Comparison of ENCODE assay signal across 9 cellular contexts in genomic region chr1:27032119-27032461, GRCh38. TPM values are rescaled to one million over a fixed set of nuclear protein-coding genes. Genes with fewer than 3 reads are reported as not detected.
DNase-seq lines count a peak whose midpoint lies in the region; ATAC-seq and TF ChIP-seq lines count a peak whose summit lies in the region.
"Had no signal": no experiment of that assay in that cellular context is flagged by ENCODE, and none has a peak within 500 bp of the region (broad histone marks: within the 10 kb centered on the region; RNA-seq: fewer than 3 reads in every experiment).

No MANE protein-coding gene starts in this region.

- peak overlapping the region; percentile 30 for H3K4me3 ChIP-seq in HUES64 (ENCODE audit: low read length)
- no peak overlapping the region for H3K4me3 ChIP-seq in lung
- peak overlapping the region in 4 of 5 donors; percentile 6 to 64 (median 54) for H3K4me3 ChIP-seq in subcutaneous abdominal adipose tissue (ENCODE audit: low read depth in 1 of 5, low read length in 5 of 5)

- H3K9me3 ChIP-seq in HUES64 (ENCODE audit: insufficient read depth, low read depth, low read length) (no peaks in the 10 kb centered on the region), lung (ENCODE audit: control insufficient read depth in 2 of 2, insufficient read depth in 1 of 2, low read length in 1 of 2) (no peaks in the 10 kb centered on the region), subcutaneous abdominal adipose tissue (ENCODE audit: control insufficient read depth in 5 of 5, low read length in 5 of 5) (no peaks in the 10 kb centered on the region)

- peaks cover 38% of the 10 kb centered on the region for H3K4me1 Mint-ChIP-seq in dendritic cell treated with granulocyte-macrophage colony-stimulating factor and Interleukin-4, amounts not matched to agents 40 ng/mL and 50 ng/mL, for 4 days (ENCODE audit: low read depth)
- H3K4me1 Mint-ChIP-seq in T-cell, result peaks cover 0 to 4% (median 2%) of the 10 kb centered on the region in 3 donors

- POLR2A ChIA-PET in T-cell (lab: Charles Lee), result no interaction called here

- DNase-seq in lung (ENCODE audit: low spot score) (no peak), T-cell (no peak), medulla oblongata (ENCODE audit: extremely low spot score) (no peak), pons (ENCODE audit: low spot score) (no peak)
- DNase-seq: T-helper 2 cell had no signal

- H3K27me3 ChIP-seq in HUES64 (ENCODE audit: insufficient read depth, low read length), result no peaks in the 10 kb centered on the region
- H3K27me3 ChIP-seq in lung (ENCODE audit: control insufficient read depth, insufficient read depth), result no peaks in the 10 kb centered on the region
- H3K27me3 ChIP-seq in subcutaneous abdominal adipose tissue (ENCODE audit: control insufficient read depth in 5 of 5, insufficient read depth in 4 of 5, low read length in 5 of 5), result peaks cover 0 to 6% (median 0%) of the 10 kb centered on the region in 5 donors

- no peaks in the 10 kb centered on the region for H3K36me3 Mint-ChIP-seq in dendritic cell treated with granulocyte-macrophage colony-stimulating factor and Interleukin-4, amounts not matched to agents 40 ng/mL and 50 ng/mL, for 4 days (ENCODE audit: low read depth)
- H3K36me3 Mint-ChIP-seq in T-cell, result no peaks in the 10 kb centered on the region

- WGBS in HUES64, result 89% methylated on average over 2 of the region's 2 CpGs
- WGBS in lung, 2 donors, result 78 to 80% methylated on average over 2 of the region's 2 CpGs

- peak overlapping the region; percentile 86; the same call in 1 of the 2 replicates for H3K27ac ChIP-seq in HUES64 (ENCODE audit: low read depth, low read length)
- H3K27ac ChIP-seq in lung (ENCODE audit: low read depth in 1 of 2, low read length in 1 of 2), result peak overlapping the region; percentile 37 to 90
- H3K27ac ChIP-seq in subcutaneous abdominal adipose tissue (ENCODE audit: low read depth, low read length), result no peak overlapping the region

- peak overlapping the region; percentile 40 for H3K4me3 Mint-ChIP-seq in dendritic cell treated with granulocyte-macrophage colony-stimulating factor and Interleukin-4, amounts not matched to agents 40 ng/mL and 50 ng/mL, for 4 days
- H3K4me3 Mint-ChIP-seq in T-cell, result no peak overlapping the region

- no peaks in the 10 kb centered on the region for H3K9me3 Mint-ChIP-seq in dendritic cell treated with granulocyte-macrophage colony-stimulating factor and Interleukin-4, amounts not matched to agents 40 ng/mL and 50 ng/mL, for 4 days
- no peaks in the 10 kb centered on the region for H3K9me3 Mint-ChIP-seq in T-cell

- H3K36me3 ChIP-seq in HUES64 (ENCODE audit: insufficient read depth, low read length) (no peaks in the 10 kb centered on the region), lung (ENCODE audit: control insufficient read depth in 2 of 2, insufficient read depth in 2 of 2, low read length in 2 of 2) (no peaks in the 10 kb centered on the region), subcutaneous abdominal adipose tissue (ENCODE audit: control insufficient read depth in 5 of 5, insufficient read depth in 5 of 5, low read length in 5 of 5) (no peaks in the 10 kb centered on the region)

- TF ChIP-seq CTCF in lung (IDR thresholded peaks at IDR 0.05; ENCODE audit: control extremely low read depth, extremely low read depth), result no peak

- H3K27me3 Mint-ChIP-seq in dendritic cell treated with granulocyte-macrophage colony-stimulating factor and Interleukin-4, amounts not matched to agents 40 ng/mL and 50 ng/mL, for 4 days, result peaks cover 13% of the 10 kb centered on the region
- peaks cover 7% of the 10 kb centered on the region in 2 donors for H3K27me3 Mint-ChIP-seq in T-cell

- H3K4me1 ChIP-seq in HUES64 (ENCODE audit: insufficient read depth, low read length), result peaks cover 22% of the 10 kb centered on the region
- peaks cover 0 to 7% of the 10 kb centered on the region in 2 donors for H3K4me1 ChIP-seq in lung (ENCODE audit: control insufficient read depth in 2 of 2, insufficient read depth in 2 of 2, low read length in 2 of 2)
- H3K4me1 ChIP-seq in subcutaneous abdominal adipose tissue (ENCODE audit: control insufficient read depth in 5 of 5, insufficient read depth in 5 of 5, low read length in 5 of 5), result peaks cover 4 to 18% (median 10%) of the 10 kb centered on the region in 5 donors

- ATAC-seq in lung (ENCODE audit: insufficient read depth, low FRiP score) (no peak), T-cell (replicated peaks in 1 of 4) (no peak), GM21423 (IDR thresholded peaks at IDR 0.05; ENCODE audit: unreplicated experiment) (no peak)

- CTCF ChIA-PET in T-cell (lab: Charles Lee), result no interaction called here

- peak overlapping the region; percentile 35 for H3K27ac Mint-ChIP-seq in dendritic cell treated with granulocyte-macrophage colony-stimulating factor and Interleukin-4, amounts not matched to agents 40 ng/mL and 50 ng/mL, for 4 days
- no peak overlapping the region for H3K27ac Mint-ChIP-seq in T-cell

- H3K9ac ChIP-seq in HUES64 (ENCODE audit: low read depth, low read length), result peak overlapping the region; percentile 70
- peak overlapping the region in 3 of 5 donors; percentile 1 to 64 (median 60) for H3K9ac ChIP-seq in subcutaneous abdominal adipose tissue (ENCODE audit: low read length in 5 of 5)

- intact Hi-C loops in dendritic cell treated with granulocyte-macrophage colony-stimulating factor and Interleukin-4, amounts not matched to agents 40 ng/mL and 50 ng/mL, for 4 days (cut with micrococcal nuclease), result no loop called here

RNA-seq across cellular contexts. Expression of gene TENT5B, which starts 19.4 kb away (rescaled TPM):
- polyA plus RNA-seq in HUES64 (2013, experiment 1 of 2), result 53.5 TPM
- 47.7 TPM for polyA plus RNA-seq in HUES64 (2013, experiment 2 of 2)
- 10 to 100 TPM; 22.2 to 43.1 TPM for total RNA-seq in lung
- 10 to 100 TPM; 13.5 to 17.8 TPM for polyA plus RNA-seq in lung
- under 1 TPM in 3 of 5 donors, not detected in 2; 0.13 to 0.28 (median 0.23) TPM for total RNA-seq in T-cell

RNA-seq across cellular contexts. Expression of gene TRNP1, which starts 38.6 kb away (rescaled TPM):
- polyA plus RNA-seq in HUES64 (2013, experiment 1 of 2), result 21.5 TPM
- polyA plus RNA-seq in HUES64 (2013, experiment 2 of 2), result 22.9 TPM
- total RNA-seq in lung (10 to 100 TPM in 1 of 2 donors, 1 to 10 TPM in 1; 2.0 to 23.1 TPM), T-cell (under 1 TPM in 3 of 5 donors, not detected in 2; 0.26 to 0.53 (median 0.38) TPM)
- polyA plus RNA-seq in lung, result 10 to 100 TPM in 1 of 2 donors, 1 to 10 TPM in 1; 8.3 to 21.8 TPM

Comparison
In these comparisons a context has a peak if more than half of its experiments do, and no peak if none do; other contexts are left out.
1. RNA of gene TENT5B, which starts 19.4 kb away (total RNA-seq): 22.2 to 43.1 TPM in lung; 0.13 to 0.28 TPM in T-cell; every median in the first group is over 10 times any median in the second.